6 cellular contexts compared by ENCODE assay signal in the genomic region with DNA sequence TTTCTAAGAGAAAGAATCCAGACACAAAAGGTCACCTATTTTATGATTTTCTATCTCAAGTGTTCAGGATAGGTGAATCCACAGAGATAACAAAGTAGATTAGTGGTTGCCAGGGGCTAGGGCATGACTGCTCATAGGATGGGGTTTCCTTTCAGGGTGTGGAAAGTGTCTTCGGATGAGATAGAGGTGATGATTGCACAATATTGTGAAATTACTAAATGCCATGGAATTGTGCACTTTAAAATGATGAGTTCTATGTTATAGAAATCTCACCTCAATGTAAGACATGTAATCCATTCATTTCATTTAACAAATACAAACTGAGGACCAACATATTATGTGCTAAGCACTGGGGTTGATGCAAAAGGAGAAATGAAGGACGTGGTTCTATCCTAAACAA.
TF ChIP-seq lines count a peak whose summit lies in the region.

No MANE protein-coding gene starts in this region.

TF ChIP-seq in HepG2, 621 proteins besides CTCF, POLR2A, EP300 and RAD21 (continues in another document):
- no peak for TF ChIP-seq AHDC1 (CRISPR knock-in tag; IDR thresholded peaks at IDR 0.05; ENCODE audit: borderline replicate concordance)

TF ChIP-seq in IMR-90, 13 proteins besides CTCF, POLR2A, EP300 and RAD21:
- TF ChIP-seq FOS (IDR thresholded peaks at IDR 0.05; ENCODE audit: low read depth, low read length) (no peak), CEBPB (IDR thresholded peaks at IDR 0.05; ENCODE audit: low read depth, low read length) (peak; percentile 67)

TF ChIP-seq in K562, 482 proteins besides CTCF, POLR2A, EP300 and RAD21:
- TF ChIP-seq ZFX (CRISPR knock-in tag; IDR thresholded peaks at IDR 0.05) (no peak), CEBPG (CRISPR knock-in tag; IDR thresholded peaks at IDR 0.05) (no peak), CEBPG (tag; conservative IDR thresholded peaks at IDR 0.05 in 1 of 2, IDR thresholded peaks at IDR 0.05 in 1 of 2) (peak; percentile 29 to 82; a peak in 2 of 4 replicates), BRCA1 (IDR thresholded peaks at IDR 0.05) (no peak), BRCA1 (CRISPR knock-in tag; IDR thresholded peaks at IDR 0.05) (no peak), CEBPZ (IDR thresholded peaks at IDR 0.05; ENCODE audit: borderline replicate concordance, low read depth, low read length) (no peak), CEBPB (tag; IDR thresholded peaks at IDR 0.05) (peak; percentile 83)

TF ChIP-seq in H1, 55 proteins besides CTCF, POLR2A, EP300 and RAD21:
- TF ChIP-seq ASH2L (IDR thresholded peaks at IDR 0.05; ENCODE audit: low read length) (no peak), BCL11A (IDR thresholded peaks at IDR 0.05; ENCODE audit: low read depth in 2 of 2, low read length in 2 of 2) (no peak), CEBPB (IDR thresholded peaks at IDR 0.05; ENCODE audit: low read depth, low read length) (peak; percentile 34; the same call in 1 of the 2 replicates), BACH1 (IDR thresholded peaks at IDR 0.05; ENCODE audit: low read length) (no peak), TEAD4 (IDR thresholded peaks at IDR 0.05; ENCODE audit: low read depth, low read length) (no peak)

TF ChIP-seq in SK-N-SH, 30 proteins besides CTCF, POLR2A, EP300 and RAD21:
- no peak for TF ChIP-seq YY1 (IDR thresholded peaks at IDR 0.05; ENCODE audit: low read depth)
- no peak for TF ChIP-seq GATA2 (CRISPR knock-in tag; IDR thresholded peaks at IDR 0.05)
- TF ChIP-seq EZH2phosphoT487 (IDR thresholded peaks at IDR 0.05; ENCODE audit: borderline replicate concordance, low read depth) = no peak
- TF ChIP-seq, protein P1, sequence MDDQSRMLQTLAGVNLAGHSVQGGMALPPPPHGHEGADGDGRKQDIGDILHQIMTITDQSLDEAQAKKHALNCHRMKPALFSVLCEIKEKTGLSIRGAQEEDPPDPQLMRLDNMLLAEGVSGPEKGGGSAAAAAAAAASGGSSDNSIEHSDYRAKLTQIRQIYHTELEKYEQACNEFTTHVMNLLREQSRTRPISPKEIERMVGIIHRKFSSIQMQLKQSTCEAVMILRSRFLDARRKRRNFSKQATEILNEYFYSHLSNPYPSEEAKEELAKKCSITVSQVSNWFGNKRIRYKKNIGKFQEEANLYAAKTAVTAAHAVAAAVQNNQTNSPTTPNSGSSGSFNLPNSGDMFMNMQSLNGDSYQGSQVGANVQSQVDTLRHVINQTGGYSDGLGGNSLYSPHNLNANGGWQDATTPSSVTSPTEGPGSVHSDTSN (IDR thresholded peaks at IDR 0.05) = no peak
- TF ChIP-seq MXI1 (IDR thresholded peaks at IDR 0.05; ENCODE audit: low read depth, low read length) = no peak
- TF ChIP-seq, protein P2, sequence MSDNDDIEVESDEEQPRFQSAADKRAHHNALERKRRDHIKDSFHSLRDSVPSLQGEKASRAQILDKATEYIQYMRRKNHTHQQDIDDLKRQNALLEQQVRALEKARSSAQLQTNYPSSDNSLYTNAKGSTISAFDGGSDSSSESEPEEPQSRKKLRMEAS (IDR thresholded peaks at IDR 0.05; ENCODE audit: low read depth) = no peak
- TF ChIP-seq TEAD4 (IDR thresholded peaks at IDR 0.05; ENCODE audit: borderline replicate concordance, insufficient read depth) = no peak
- TF ChIP-seq FOSL2 (IDR thresholded peaks at IDR 0.05; ENCODE audit: borderline replicate concordance, low read depth) = no peak

TF ChIP-seq in WTC11, 78 proteins besides CTCF, POLR2A, EP300 and RAD21:
- TF ChIP-seq, protein P3, sequence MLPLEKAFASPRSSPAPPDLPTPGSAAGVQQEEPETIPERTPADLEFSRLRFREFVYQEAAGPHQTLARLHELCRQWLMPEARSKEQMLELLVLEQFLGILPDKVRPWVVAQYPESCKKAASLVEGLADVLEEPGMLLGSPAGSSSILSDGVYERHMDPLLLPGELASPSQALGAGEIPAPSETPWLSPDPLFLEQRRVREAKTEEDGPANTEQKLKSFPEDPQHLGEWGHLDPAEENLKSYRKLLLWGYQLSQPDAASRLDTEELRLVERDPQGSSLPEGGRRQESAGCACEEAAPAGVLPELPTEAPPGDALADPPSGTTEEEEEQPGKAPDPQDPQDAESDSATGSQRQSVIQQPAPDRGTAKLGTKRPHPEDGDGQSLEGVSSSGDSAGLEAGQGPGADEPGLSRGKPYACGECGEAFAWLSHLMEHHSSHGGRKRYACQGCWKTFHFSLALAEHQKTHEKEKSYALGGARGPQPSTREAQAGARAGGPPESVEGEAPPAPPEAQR (CRISPR knock-in tag; IDR thresholded peaks at IDR 0.05) = no peak
- TF ChIP-seq, protein P4, sequence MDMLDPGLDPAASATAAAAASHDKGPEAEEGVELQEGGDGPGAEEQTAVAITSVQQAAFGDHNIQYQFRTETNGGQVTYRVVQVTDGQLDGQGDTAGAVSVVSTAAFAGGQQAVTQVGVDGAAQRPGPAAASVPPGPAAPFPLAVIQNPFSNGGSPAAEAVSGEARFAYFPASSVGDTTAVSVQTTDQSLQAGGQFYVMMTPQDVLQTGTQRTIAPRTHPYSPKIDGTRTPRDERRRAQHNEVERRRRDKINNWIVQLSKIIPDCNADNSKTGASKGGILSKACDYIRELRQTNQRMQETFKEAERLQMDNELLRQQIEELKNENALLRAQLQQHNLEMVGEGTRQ (CRISPR knock-in tag; IDR thresholded peaks at IDR 0.05) = no peak
- TF ChIP-seq CDX4 (CRISPR knock-in tag; IDR thresholded peaks at IDR 0.05; ENCODE audit: borderline replicate concordance) (no peak), MYBL2 (CRISPR knock-in tag; IDR thresholded peaks at IDR 0.05) (no peak), ATF6 (CRISPR knock-in tag; IDR thresholded peaks at IDR 0.05) (no peak), SMAD3 (CRISPR knock-in tag; IDR thresholded peaks at IDR 0.05; ENCODE audit: borderline replicate concordance) (no peak), CREB1 (CRISPR knock-in tag; IDR thresholded peaks at IDR 0.05) (no peak), NFE2L1 (CRISPR knock-in tag; IDR thresholded peaks at IDR 0.05) (no peak)
- TF ChIP-seq, protein P5, sequence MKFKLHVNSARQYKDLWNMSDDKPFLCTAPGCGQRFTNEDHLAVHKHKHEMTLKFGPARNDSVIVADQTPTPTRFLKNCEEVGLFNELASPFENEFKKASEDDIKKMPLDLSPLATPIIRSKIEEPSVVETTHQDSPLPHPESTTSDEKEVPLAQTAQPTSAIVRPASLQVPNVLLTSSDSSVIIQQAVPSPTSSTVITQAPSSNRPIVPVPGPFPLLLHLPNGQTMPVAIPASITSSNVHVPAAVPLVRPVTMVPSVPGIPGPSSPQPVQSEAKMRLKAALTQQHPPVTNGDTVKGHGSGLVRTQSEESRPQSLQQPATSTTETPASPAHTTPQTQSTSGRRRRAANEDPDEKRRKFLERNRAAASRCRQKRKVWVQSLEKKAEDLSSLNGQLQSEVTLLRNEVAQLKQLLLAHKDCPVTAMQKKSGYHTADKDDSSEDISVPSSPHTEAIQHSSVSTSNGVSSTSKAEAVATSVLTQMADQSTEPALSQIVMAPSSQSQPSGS (CRISPR knock-in tag; IDR thresholded peaks at IDR 0.05; ENCODE audit: borderline replicate concordance, low read depth) = no peak
- TF ChIP-seq, protein P6, sequence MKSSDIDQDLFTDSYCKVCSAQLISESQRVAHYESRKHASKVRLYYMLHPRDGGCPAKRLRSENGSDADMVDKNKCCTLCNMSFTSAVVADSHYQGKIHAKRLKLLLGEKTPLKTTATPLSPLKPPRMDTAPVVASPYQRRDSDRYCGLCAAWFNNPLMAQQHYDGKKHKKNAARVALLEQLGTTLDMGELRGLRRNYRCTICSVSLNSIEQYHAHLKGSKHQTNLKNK (CRISPR knock-in tag; IDR thresholded peaks at IDR 0.05) = no peak
TF ChIP-seq in WTC11: peak in this region for 0.
